8 cellular contexts compared by ENCODE assay signal in genomic region chr3:107241217-107241616, GRCh38.
DNase-seq lines count a peak whose midpoint lies in the region; ATAC-seq and TF ChIP-seq lines count a peak whose summit lies in the region.

No MANE protein-coding gene starts in this region.

- 0 out of 2 replicates have a peak, but pooled peaks have one; percentile 11 for TF ChIP-seq CTCF in BE2C (IDR thresholded peaks at IDR 0.05; ENCODE audit: low read depth, low read length)

- H3K4me1 ChIP-seq in BE2C (peaks cover 3% of the 10 kb centered on the region; the same call in 1 of the 2 replicates), SJSA1 (replicated peaks) (peaks cover 16% of the 10 kb centered on the region), mesodermal cell (ENCODE audit: control insufficient read depth, insufficient read depth, low read length, poor library complexity, severe bottlenecking) (no peaks in the 10 kb centered on the region)

- H3K9me3 ChIP-seq in BE2C = no peaks in the 10 kb centered on the region
- no peaks in the 10 kb centered on the region for H3K9me3 ChIP-seq in SJSA1 (replicated peaks)
- H3K9me3 ChIP-seq in mesodermal cell (ENCODE audit: control insufficient read depth, low read length) = no peaks in the 10 kb centered on the region

- H3K4me3 Mint-ChIP-seq in effector memory CD8-positive, alpha-beta T cell = peak overlapping the region; percentile 89 to 92

- H3K4me3 ChIP-seq in BE2C (ENCODE audit: low read depth, low read length) = peak overlapping the region; percentile 95
- peak overlapping the region; percentile 59 for H3K4me3 ChIP-seq in SJSA1
- peak overlapping the region; percentile 85 for H3K4me3 ChIP-seq in mesodermal cell (ENCODE audit: extremely low read depth, insufficient read depth, low read length, poor library complexity, severe bottlenecking)

- H3K27me3 ChIP-seq in BE2C = no peaks in the 10 kb centered on the region
- no peaks in the 10 kb centered on the region for H3K27me3 ChIP-seq in SJSA1 (replicated peaks)

- H3K27ac Mint-ChIP-seq in effector memory CD8-positive, alpha-beta T cell = peak overlapping the region; percentile 71 to 79

- DNase-seq in BE2C = no peak
- DNase-seq in SJSA1 (ENCODE audit: low read depth in 1 of 2, low spot score in 2 of 2) = no peak
- DNase-seq in effector memory CD8-positive, alpha-beta T cell = no peak
- DNase-seq in ureter (ENCODE audit: low spot score) = peak; percentile 56
- no peak for DNase-seq in left lobe of liver (ENCODE audit: low spot score)

- WGBS in mesodermal cell (ENCODE audit: insufficient coverage in 2 of 2), 2 experiments = 12 to 19% methylated on average over 4 to 5 of the region's 7 CpGs

- H3K4me1 Mint-ChIP-seq in effector memory CD8-positive, alpha-beta T cell (ENCODE audit: low read depth in 2 of 2) = peaks cover 7 to 16% of the 10 kb centered on the region in 2 donors

- peaks cover 7% of the 10 kb centered on the region for H3K36me3 Mint-ChIP-seq in effector memory CD8-positive, alpha-beta T cell (ENCODE audit: insufficient read depth)

- H3K9me3 Mint-ChIP-seq in effector memory CD8-positive, alpha-beta T cell = no peaks in the 10 kb centered on the region

- H3K27ac ChIP-seq in SJSA1 (no peak overlapping the region), mesodermal cell (ENCODE audit: low read depth, low read length, severe bottlenecking) (no peak overlapping the region)

- H3K27me3 Mint-ChIP-seq in effector memory CD8-positive, alpha-beta T cell = no peaks in the 10 kb centered on the region

- no peaks in the 10 kb centered on the region for H3K36me3 ChIP-seq in BE2C
- peaks cover 9% of the 10 kb centered on the region for H3K36me3 ChIP-seq in SJSA1
- peaks cover 24% of the 10 kb centered on the region for H3K36me3 ChIP-seq in mesodermal cell (ENCODE audit: control insufficient read depth, insufficient read depth, low read length)

- peak; percentile 31 for ATAC-seq in GM18511 (IDR thresholded peaks at IDR 0.05; ENCODE audit: unreplicated experiment)
- ATAC-seq in HG03175 (IDR thresholded peaks at IDR 0.05; ENCODE audit: unreplicated experiment) = peak; percentile 45
- ATAC-seq in effector memory CD8-positive, alpha-beta T cell (replicated peaks) = peak; percentile 9
- no peak for ATAC-seq in left lobe of liver
